ENCODE assay signal across 24 cellular contexts in genomic region chr3:330494-331115, GRCh38.
"Had no signal": no experiment of that assay in that cellular context is flagged by ENCODE, and none has a peak within 500 bp of the region (broad histone marks: within the 10 kb centered on the region; RNA-seq: fewer than 3 reads in every experiment).

No MANE protein-coding gene starts in this region.

- H3K36me3 ChIP-seq: heart left ventricle, lower lobe of right lung, right atrium auricular region had no signal

- DNase-seq: activated CD4-positive, alpha-beta T cell treated with anti-CD3 and anti-CD28 coated beads for 4 hours; activated CD4-positive, alpha-beta T cell treated with anti-CD3 and anti-CD28 coated beads, Interleukin-2, amount 50 U/mL, for 4 hours; activated naive CD4-positive, alpha-beta T cell treated with Interleukin-2 at 50 U/mL for 16 hours; activated T-cell treated with anti-CD3 and anti-CD28 coated beads for 4 hours; activated T-cell treated with anti-CD3 and anti-CD28 coated beads, Interleukin-2, amount 50 U/mL, for 72 hours; anterior cingulate cortex; cerebellar nuclear complex; dorsolateral prefrontal cortex; effector memory CD4-positive, alpha-beta T cell; heart left ventricle; hypothalamus; lower lobe of right lung; mesendoderm; natural killer cell; stimulated activated CD4-positive, alpha-beta T cell treated with anti-CD3 and anti-CD28 coated beads, Interleukin-2, amount 100 ng/mL, for 24 hours; stimulated activated naive CD4-positive, alpha-beta T cell treated with Interleukin-2 at 50 U/mL for 16 hours had no signal

- H3K27ac Mint-ChIP-seq: activated naive CD8-positive, alpha-beta T cell; activated T-cell treated with anti-CD3 and anti-CD28 coated beads, Interleukin-2, amount 50 U/mL, for 72 hours; natural killer cell had no signal

- H3K4me3 ChIP-seq: coronary artery, dorsolateral prefrontal cortex, heart left ventricle, lower lobe of right lung, right atrium auricular region, smooth muscle cell, tibial nerve had no signal

- H3K36me3 Mint-ChIP-seq: activated naive CD8-positive, alpha-beta T cell; natural killer cell had no signal

- H3K27me3 ChIP-seq: dorsolateral prefrontal cortex, heart left ventricle, right atrium auricular region, tibial nerve had no signal

- H3K27me3 Mint-ChIP-seq: activated naive CD8-positive, alpha-beta T cell had no signal

- H3K4me2 ChIP-seq: smooth muscle cell had no signal

- H3K4me3 Mint-ChIP-seq: activated naive CD8-positive, alpha-beta T cell; activated T-cell treated with anti-CD3 and anti-CD28 coated beads, Interleukin-2, amount 50 U/mL, for 72 hours; natural killer cell had no signal

- ATAC-seq: activated T-cell treated with anti-CD3 and anti-CD28 coated beads, Interleukin-2, amount 50 U/mL, for 72 hours; heart left ventricle; left lobe of liver; lower lobe of right lung; natural killer cell had no signal

- H3K4me1 ChIP-seq: heart left ventricle, lower lobe of right lung, right atrium auricular region, tibial nerve had no signal

- FAIRE-seq: endothelial cell of umbilical vein had no signal

- H3K4me1 Mint-ChIP-seq: natural killer cell had no signal

- H3K27ac ChIP-seq: coronary artery, dorsolateral prefrontal cortex, heart left ventricle, lower lobe of right lung, right atrium auricular region, tibial nerve, VCaP had no signal

- H3K9me3 ChIP-seq: heart left ventricle, lower lobe of right lung, right atrium auricular region, tibial nerve had no signal
